23 cellular contexts compared by ENCODE assay signal in the genomic region with DNA sequence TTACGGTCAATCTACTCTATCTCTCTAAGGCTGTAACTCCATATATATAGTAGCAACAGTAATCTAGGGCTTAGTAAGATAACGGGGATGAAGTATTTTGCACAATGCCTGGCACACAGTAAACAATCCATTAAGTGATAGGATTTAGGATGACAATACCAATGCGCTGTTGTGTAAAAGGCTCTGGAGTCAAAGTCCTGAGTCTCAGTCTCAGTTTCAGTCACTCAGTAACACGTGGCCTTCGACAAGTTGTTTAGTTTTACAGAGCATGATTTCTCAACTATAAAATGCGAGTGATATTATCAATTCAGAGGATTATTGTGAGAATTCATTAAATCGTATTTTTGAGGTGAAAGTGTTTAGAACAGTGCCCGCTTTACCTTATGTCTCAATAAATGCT.
"Had no signal": no experiment of that assay in that cellular context is flagged by ENCODE, and none has a peak within 500 bp of the region (broad histone marks: within the 10 kb centered on the region; RNA-seq: fewer than 3 reads in every experiment).

No MANE protein-coding gene starts in this region.

- H3K9me3 ChIP-seq: ascending aorta, colonic mucosa, left lung, ovary, vagina had no signal

- H3K36me3 ChIP-seq: cardiac muscle cell, colonic mucosa, left lung, ovary, vagina had no signal

- H3K4me1 ChIP-seq: ascending aorta, colonic mucosa, left lung, vagina had no signal

- DNase-seq: activated CD4-positive, alpha-beta T cell treated with anti-CD3 and anti-CD28 coated beads for 48 hours; activated CD4-positive, alpha-beta T cell treated with anti-CD3 and anti-CD28 coated beads, Interleukin-2, amount 50 U/mL, for 48 hours; activated CD8-positive, alpha-beta memory T cell treated with anti-CD3 and anti-CD28 coated beads for 24 hours; activated gamma-delta T cell; activated naive CD4-positive, alpha-beta T cell treated with anti-CD3 and anti-CD28 coated beads, Interleukin-2, amount 10 ng/mL, durations not matched to agents 7 days and 5 days; activated naive CD8-positive, alpha-beta T cell treated with anti-CD3 and anti-CD28 coated beads, Interleukin-2, amount 10 ng/mL, durations not matched to agents 7 days and 5 days; colonic mucosa; foreskin fibroblast; head of caudate nucleus; hypothalamus; left lung; ovary; stimulated activated CD4-positive, alpha-beta T cell treated with anti-CD3 and anti-CD28 coated beads, Interleukin-4, amount 100 ng/mL, for 24 hours; stimulated activated naive CD8-positive, alpha-beta T cell treated with anti-CD3 and anti-CD28 coated beads, Interleukin-15, amount 100 ng/mL, for 72 hours; substantia nigra; T-helper 1 cell had no signal

- H3K27ac ChIP-seq: ascending aorta, cardiac muscle cell, colonic mucosa, left lung, ovary, skin epidermis, vagina had no signal

- H3K4me3 ChIP-seq: ascending aorta, cardiac muscle cell, colonic mucosa, left lung, ovary, skin epidermis, vagina had no signal

- ATAC-seq: activated CD4-positive, CD25-positive, alpha-beta regulatory T cell treated with anti-CD3 and anti-CD28 coated beads, Interleukin-2, amount 50 U/mL, for 24 hours; esophagus mucosa; left lung; stimulated activated effector memory CD8-positive, alpha-beta T cell treated with anti-CD3 and anti-CD28 coated beads, Interleukin-12 subunit alpha, Interleukin-12 subunit beta, amount 100 ng/mL, for 72 hours; stimulated activated naive CD8-positive, alpha-beta T cell treated with anti-CD3 and anti-CD28 coated beads, Interleukin-15, amount 100 ng/mL, for 72 hours had no signal

- H3K27me3 ChIP-seq: ascending aorta, cardiac muscle cell, colonic mucosa, left lung, ovary, vagina had no signal
